ENCODE assay signal across 3 cellular contexts in the genomic region with DNA sequence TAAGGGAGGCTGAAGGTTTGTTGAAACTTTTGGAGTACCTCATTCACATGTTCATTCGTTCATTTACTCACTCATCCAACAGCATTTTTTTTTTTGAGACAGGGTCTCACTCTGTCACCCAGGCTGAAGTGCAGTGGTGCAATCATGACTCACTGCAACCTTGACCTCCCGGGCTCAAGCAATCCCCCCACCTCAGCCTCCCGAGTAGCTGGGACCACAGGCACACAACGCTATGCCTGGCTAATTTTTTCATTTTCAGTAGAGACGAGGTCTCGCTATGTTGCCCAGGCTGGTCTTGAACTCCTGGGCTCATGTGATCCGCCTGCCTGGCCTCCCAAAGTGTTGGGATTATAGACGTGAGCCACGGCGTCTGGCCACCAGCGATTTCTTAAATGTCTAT.
TF ChIP-seq lines count a peak whose summit lies in the region.
"Not testable (repeated sequence)": the region's sequence is repeated elsewhere in the genome, so short reads cannot be mapped to it uniquely, and the experiment has no call there.

No MANE protein-coding gene starts in this region.

TF ChIP-seq in WTC11, 78 proteins besides CTCF, POLR2A, EP300 and RAD21:
- peak; percentile 38 for TF ChIP-seq GABPB1 (CRISPR knock-in tag; IDR thresholded peaks at IDR 0.05)

TF ChIP-seq in K562, 482 proteins besides CTCF, POLR2A, EP300 and RAD21:
- TF ChIP-seq, protein P1, sequence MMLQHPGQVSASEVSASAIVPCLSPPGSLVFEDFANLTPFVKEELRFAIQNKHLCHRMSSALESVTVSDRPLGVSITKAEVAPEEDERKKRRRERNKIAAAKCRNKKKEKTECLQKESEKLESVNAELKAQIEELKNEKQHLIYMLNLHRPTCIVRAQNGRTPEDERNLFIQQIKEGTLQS (IDR thresholded peaks at IDR 0.05), result 0 out of 2 replicates have a peak, but pooled peaks have one; percentile 11
- TF ChIP-seq, protein P1 (CRISPR knock-in tag; conservative IDR thresholded peaks at IDR 0.05), result not testable (repeated sequence)

TF ChIP-seq in HepG2, 621 proteins besides CTCF, POLR2A, EP300 and RAD21:
- TF ChIP-seq NR2F6 (IDR thresholded peaks at IDR 0.05) (peak; percentile 45; the same call in 1 of the 2 replicates), NR2F6 (CRISPR knock-in tag; IDR thresholded peaks at IDR 0.05) (peak; percentile 70; the same call in 1 of the 2 replicates), NR2C2 (CRISPR knock-in tag; IDR thresholded peaks at IDR 0.05; ENCODE audit: borderline replicate concordance) (peak; percentile 55; the same call in 1 of the 2 replicates), ZNF121 (CRISPR knock-in tag; IDR thresholded peaks at IDR 0.05) (0 out of 2 replicates have a peak, but pooled peaks have one; percentile 59), ATF4 (CRISPR knock-in tag; IDR thresholded peaks at IDR 0.05) (peak in 1 of 2 experiments; percentile 31; a peak in 1 of 4 replicates), NR2F1 (CRISPR knock-in tag; IDR thresholded peaks at IDR 0.05) (peak; percentile 55 to 63; a peak in 3 of 4 replicates), ZBTB7A (CRISPR knock-in tag; IDR thresholded peaks at IDR 0.05) (peak; percentile 71), HNF4A (CRISPR knock-in tag; IDR thresholded peaks at IDR 0.05) (0 out of 2 replicates have a peak, but pooled peaks have one; percentile 9), ZNF362 (CRISPR knock-in tag; IDR thresholded peaks at IDR 0.05; ENCODE audit: borderline replicate concordance) (peak; percentile 54; the same call in 1 of the 2 replicates), FOSL1 (CRISPR knock-in tag; IDR thresholded peaks at IDR 0.05; ENCODE audit: borderline replicate concordance) (peak; percentile 57; the same call in 1 of the 2 replicates), FOSL2 (CRISPR knock-in tag; IDR thresholded peaks at IDR 0.05) (peak; percentile 91), JUND (CRISPR knock-in tag; IDR thresholded peaks at IDR 0.05) (peak; percentile 77), GATAD2A (CRISPR knock-in tag; IDR thresholded peaks at IDR 0.05) (0 out of 2 replicates have a peak, but pooled peaks have one; percentile 32)
- TF ChIP-seq, protein P2, sequence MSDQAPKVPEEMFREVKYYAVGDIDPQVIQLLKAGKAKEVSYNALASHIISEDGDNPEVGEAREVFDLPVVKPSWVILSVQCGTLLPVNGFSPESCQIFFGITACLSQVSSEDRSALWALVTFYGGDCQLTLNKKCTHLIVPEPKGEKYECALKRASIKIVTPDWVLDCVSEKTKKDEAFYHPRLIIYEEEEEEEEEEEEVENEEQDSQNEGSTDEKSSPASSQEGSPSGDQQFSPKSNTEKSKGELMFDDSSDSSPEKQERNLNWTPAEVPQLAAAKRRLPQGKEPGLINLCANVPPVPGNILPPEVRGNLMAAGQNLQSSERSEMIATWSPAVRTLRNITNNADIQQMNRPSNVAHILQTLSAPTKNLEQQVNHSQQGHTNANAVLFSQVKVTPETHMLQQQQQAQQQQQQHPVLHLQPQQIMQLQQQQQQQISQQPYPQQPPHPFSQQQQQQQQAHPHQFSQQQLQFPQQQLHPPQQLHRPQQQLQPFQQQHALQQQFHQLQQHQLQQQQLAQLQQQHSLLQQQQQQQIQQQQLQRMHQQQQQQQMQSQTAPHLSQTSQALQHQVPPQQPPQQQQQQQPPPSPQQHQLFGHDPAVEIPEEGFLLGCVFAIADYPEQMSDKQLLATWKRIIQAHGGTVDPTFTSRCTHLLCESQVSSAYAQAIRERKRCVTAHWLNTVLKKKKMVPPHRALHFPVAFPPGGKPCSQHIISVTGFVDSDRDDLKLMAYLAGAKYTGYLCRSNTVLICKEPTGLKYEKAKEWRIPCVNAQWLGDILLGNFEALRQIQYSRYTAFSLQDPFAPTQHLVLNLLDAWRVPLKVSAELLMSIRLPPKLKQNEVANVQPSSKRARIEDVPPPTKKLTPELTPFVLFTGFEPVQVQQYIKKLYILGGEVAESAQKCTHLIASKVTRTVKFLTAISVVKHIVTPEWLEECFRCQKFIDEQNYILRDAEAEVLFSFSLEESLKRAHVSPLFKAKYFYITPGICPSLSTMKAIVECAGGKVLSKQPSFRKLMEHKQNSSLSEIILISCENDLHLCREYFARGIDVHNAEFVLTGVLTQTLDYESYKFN (CRISPR knock-in tag; conservative IDR thresholded peaks at IDR 0.05), result 0 out of 2 replicates have a peak, but pooled peaks have one; percentile 19
- TF ChIP-seq, protein P1 (CRISPR knock-in tag; IDR thresholded peaks at IDR 0.05), result peak; percentile 66
- TF ChIP-seq, protein P3, sequence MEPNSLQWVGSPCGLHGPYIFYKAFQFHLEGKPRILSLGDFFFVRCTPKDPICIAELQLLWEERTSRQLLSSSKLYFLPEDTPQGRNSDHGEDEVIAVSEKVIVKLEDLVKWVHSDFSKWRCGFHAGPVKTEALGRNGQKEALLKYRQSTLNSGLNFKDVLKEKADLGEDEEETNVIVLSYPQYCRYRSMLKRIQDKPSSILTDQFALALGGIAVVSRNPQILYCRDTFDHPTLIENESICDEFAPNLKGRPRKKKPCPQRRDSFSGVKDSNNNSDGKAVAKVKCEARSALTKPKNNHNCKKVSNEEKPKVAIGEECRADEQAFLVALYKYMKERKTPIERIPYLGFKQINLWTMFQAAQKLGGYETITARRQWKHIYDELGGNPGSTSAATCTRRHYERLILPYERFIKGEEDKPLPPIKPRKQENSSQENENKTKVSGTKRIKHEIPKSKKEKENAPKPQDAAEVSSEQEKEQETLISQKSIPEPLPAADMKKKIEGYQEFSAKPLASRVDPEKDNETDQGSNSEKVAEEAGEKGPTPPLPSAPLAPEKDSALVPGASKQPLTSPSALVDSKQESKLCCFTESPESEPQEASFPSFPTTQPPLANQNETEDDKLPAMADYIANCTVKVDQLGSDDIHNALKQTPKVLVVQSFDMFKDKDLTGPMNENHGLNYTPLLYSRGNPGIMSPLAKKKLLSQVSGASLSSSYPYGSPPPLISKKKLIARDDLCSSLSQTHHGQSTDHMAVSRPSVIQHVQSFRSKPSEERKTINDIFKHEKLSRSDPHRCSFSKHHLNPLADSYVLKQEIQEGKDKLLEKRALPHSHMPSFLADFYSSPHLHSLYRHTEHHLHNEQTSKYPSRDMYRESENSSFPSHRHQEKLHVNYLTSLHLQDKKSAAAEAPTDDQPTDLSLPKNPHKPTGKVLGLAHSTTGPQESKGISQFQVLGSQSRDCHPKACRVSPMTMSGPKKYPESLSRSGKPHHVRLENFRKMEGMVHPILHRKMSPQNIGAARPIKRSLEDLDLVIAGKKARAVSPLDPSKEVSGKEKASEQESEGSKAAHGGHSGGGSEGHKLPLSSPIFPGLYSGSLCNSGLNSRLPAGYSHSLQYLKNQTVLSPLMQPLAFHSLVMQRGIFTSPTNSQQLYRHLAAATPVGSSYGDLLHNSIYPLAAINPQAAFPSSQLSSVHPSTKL (CRISPR knock-in tag; IDR thresholded peaks at IDR 0.05), result 0 out of 2 replicates have a peak, but pooled peaks have one; percentile 9
